In the genomic region with DNA sequence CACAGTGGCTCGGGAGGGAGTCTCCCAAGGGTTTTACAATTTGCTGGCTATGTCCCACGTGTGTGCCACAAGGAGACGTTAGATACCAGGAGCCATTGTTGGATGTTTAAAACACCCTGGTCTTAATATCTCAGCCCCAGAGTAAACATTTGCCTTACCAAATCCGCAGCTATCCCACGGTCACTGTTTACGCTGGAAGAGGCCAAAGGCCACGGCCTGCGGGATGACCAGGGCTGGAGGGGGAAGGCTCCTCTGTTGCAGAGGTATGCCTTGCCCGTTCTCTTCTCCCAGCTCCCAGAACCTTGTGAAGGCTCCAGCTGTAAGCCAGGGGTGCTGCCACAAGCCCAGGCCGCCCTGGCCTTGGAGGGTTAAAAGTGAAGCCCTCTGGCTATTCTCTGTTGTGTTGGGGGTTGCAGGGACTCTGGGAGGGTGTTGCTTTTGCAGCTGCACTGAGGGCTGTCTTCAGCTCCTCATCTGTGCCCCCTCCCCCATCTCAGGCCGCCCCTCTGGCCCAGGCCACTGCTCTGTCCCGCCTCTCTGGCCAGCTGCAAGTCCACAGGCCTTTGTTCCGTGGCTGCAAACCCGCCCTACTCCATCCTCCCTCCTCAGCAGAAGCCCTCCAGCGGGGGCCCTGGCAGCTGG, we compare ENCODE assay signal across 8 cellular contexts. TPM values are rescaled to one million over a fixed set of nuclear protein-coding genes. Genes with fewer than 3 reads are reported as not detected.
DNase-seq lines count a peak whose midpoint lies in the region; ATAC-seq, FAIRE-seq and TF ChIP-seq lines count a peak whose summit lies in the region.
"Had no signal": no experiment of that assay in that cellular context is flagged by ENCODE, and none has a peak within 500 bp of the region (broad histone marks: within the 10 kb centered on the region; RNA-seq: fewer than 3 reads in every experiment).

No MANE protein-coding gene starts in this region.

- H3K14ac ChIP-seq in H1 (ENCODE audit: insufficient read length) = no peak overlapping the region

- H3K27ac Mint-ChIP-seq in activated T-cell treated with anti-CD3 and anti-CD28 coated beads, Interleukin-2, amount 50 U/mL, for 72 hours = no peak overlapping the region

- H3K4me3 Mint-ChIP-seq in activated T-cell treated with anti-CD3 and anti-CD28 coated beads, Interleukin-2, amount 50 U/mL, for 72 hours = no peak overlapping the region

- H3K56ac ChIP-seq in H1 (replicated peaks; ENCODE audit: insufficient read length, low read depth, low read length) (no peak overlapping the region), mesendoderm (ENCODE audit: low read length) (peak overlapping the region; percentile 79)

- H3K4ac ChIP-seq in H1 (replicated peaks; ENCODE audit: insufficient read length, low read depth, low read length) (peak overlapping the region; percentile 35), mesendoderm (ENCODE audit: low read depth, low read length) (peak overlapping the region; percentile 58)

- peak overlapping the region; percentile 66; the same call in 1 of the 2 replicates for H2BK5ac ChIP-seq in H1 (ENCODE audit: low read depth, low read length)
- no peak overlapping the region for H2BK5ac ChIP-seq in mesendoderm (ENCODE audit: low read length)

- H3K23me2 ChIP-seq in H1 (ENCODE audit: low read depth, low read length) = peaks cover 21% of the 10 kb centered on the region

- no peak for FAIRE-seq in H1 (lab: Jason Lieb, UNC)
- no peak for FAIRE-seq in urothelium cell line (lab: Jason Lieb, UNC)
- FAIRE-seq: frontal cortex had no signal

- H3K27ac ChIP-seq in Peyer's patch (peak overlapping the region in 3 of 4 donors; percentile 17 to 87 (median 79)), H1 (ENCODE audit: low read depth, low read length) (no peak overlapping the region), mesendoderm (ENCODE audit: low read depth, low read length) (no peak overlapping the region), testis (peak overlapping the region; percentile 78 to 85)

- H2BK20ac ChIP-seq in H1 (ENCODE audit: low read length) = 0 out of 2 replicates have a peak overlapping the region, but pooled peaks have one; percentile 52

- peak overlapping the region; percentile 65 for H3K18ac ChIP-seq in H1 (ENCODE audit: extremely low read depth, low read length)
- peak overlapping the region; percentile 93 for H3K18ac ChIP-seq in mesendoderm (ENCODE audit: low read length)

- H3K9ac ChIP-seq in H1 (replicated peaks in 1 of 4; ENCODE audit: extremely low read depth in 1 of 4, low read depth in 3 of 4, low read length in 3 of 4) (no peak overlapping the region; a peak in 2 of 7 replicates), mesendoderm (ENCODE audit: low read length) (peak overlapping the region; percentile 42)

- H3K4me2 ChIP-seq in H1 (ENCODE audit: insufficient read depth in 1 of 2, low read depth in 2 of 2, low read length in 2 of 2) (peak overlapping the region; percentile 94 to 96), mesendoderm (ENCODE audit: low read length) (peak overlapping the region; percentile 12)

- H4K91ac ChIP-seq in H1 (replicated peaks; ENCODE audit: insufficient read length, low read length) = peak overlapping the region; percentile 18

- H3K79me2 ChIP-seq in H1 (ENCODE audit: control insufficient read depth in 1 of 2, insufficient read depth in 2 of 2, low read length in 2 of 2) (peaks cover 23 to 69% of the 10 kb centered on the region in 2 experiments), mesendoderm (ENCODE audit: control insufficient read depth, insufficient read depth, low read length) (peaks cover 39% of the 10 kb centered on the region)

- H3K4me1 ChIP-seq in Peyer's patch (peaks cover 5 to 54% (median 9%) of the 10 kb centered on the region in 4 donors), H1 (replicated peaks in 1 of 4; ENCODE audit: control insufficient read depth in 3 of 4, insufficient read depth in 4 of 4, low read length in 3 of 4) (peaks cover 27 to 51% (median 40%) of the 10 kb centered on the region in 4 experiments), mesendoderm (ENCODE audit: control insufficient read depth, low read depth, low read length) (peaks cover 32% of the 10 kb centered on the region), testis (peaks cover 35% of the 10 kb centered on the region)

- CTCF ChIA-PET in H1 (lab: Charles Lee; ENCODE audit: partially characterized antibody) = interaction anchor here (0.6 to 9.3 kb wide), 12 partner anchors 10 to 108 kb away, joined by 3 to 74 read pairs (median 5); no protein-coding TSS in a partner anchor

- peaks cover 9 to 14% of the 10 kb centered on the region in 2 experiments for H4K20me1 ChIP-seq in H1 (replicated peaks in 1 of 2; ENCODE audit: control insufficient read depth in 1 of 2, insufficient read depth in 2 of 2, low read length in 2 of 2)

- no peaks in the 10 kb centered on the region for H3K27me3 ChIP-seq in Peyer's patch
- no peaks in the 10 kb centered on the region for H3K27me3 ChIP-seq in H1 (replicated peaks in 1 of 4; ENCODE audit: control insufficient read depth in 3 of 4, extremely low read depth in 1 of 4, insufficient read depth in 3 of 4, low read length in 3 of 4)
- H3K27me3 ChIP-seq in mesendoderm (ENCODE audit: insufficient read depth, low read length, poor library complexity) = no peaks in the 10 kb centered on the region
- no peaks in the 10 kb centered on the region for H3K27me3 ChIP-seq in testis

- POLR2A ChIA-PET in H1 (lab: Charles Lee; ENCODE audit: partially characterized antibody) = interaction anchor here (1.0 to 7.8 kb wide), 8 partner anchors 9 to 202 kb away, joined by 3 to 102 read pairs (median 4); partner anchors contain the start of gene ZBTB1

- H2BK120ac ChIP-seq in H1 (replicated peaks; ENCODE audit: low read depth, low read length) = peak overlapping the region; percentile 41
- H2BK120ac ChIP-seq in mesendoderm (ENCODE audit: low read depth, low read length) = peak overlapping the region; percentile 1

- peak in 1 of 3 donors; percentile 44 for DNase-seq in Peyer's patch
- DNase-seq in H1 (ENCODE audit: low read depth in 1 of 2, low spot score in 2 of 2) = no peak
- peak; percentile 71 for DNase-seq in mesendoderm
- peak; percentile 46 for DNase-seq in testis
- DNase-seq in NCI-H2196 treated with DMSO at 0.1 percent for 48 hours (lab: John Stamatoyannopoulos, UW; ENCODE audit: unreplicated experiment) = no peak
- DNase-seq in urothelium cell line (ENCODE audit: low spot score) = no peak
- no peak for DNase-seq in activated T-cell treated with anti-CD3 and anti-CD28 coated beads, Interleukin-2, amount 50 U/mL, for 72 hours

- peaks cover 44% of the 10 kb centered on the region for H3K27me3 Mint-ChIP-seq in activated T-cell treated with anti-CD3 and anti-CD28 coated beads, Interleukin-2, amount 50 U/mL, for 72 hours (ENCODE audit: low read depth)

- no peak for TF ChIP-seq EP300 in H1 (IDR thresholded peaks at IDR 0.05; ENCODE audit: borderline replicate concordance in 1 of 2, low read depth in 2 of 2, low read length in 2 of 2)

- H4K5ac ChIP-seq in H1 (ENCODE audit: insufficient read length, low read depth, low read length) (no peak overlapping the region), mesendoderm (ENCODE audit: low read length) (no peak overlapping the region)

- no peaks in the 10 kb centered on the region for H3K9me3 ChIP-seq in Peyer's patch
- no peaks in the 10 kb centered on the region for H3K9me3 ChIP-seq in H1 (ENCODE audit: insufficient read depth in 2 of 2, low read depth in 1 of 2, low read length in 1 of 2)
- no peaks in the 10 kb centered on the region for H3K9me3 ChIP-seq in testis

- H3K36me3 ChIP-seq in Peyer's patch = no peaks in the 10 kb centered on the region
- H3K36me3 ChIP-seq in H1 (ENCODE audit: control insufficient read depth in 2 of 4, insufficient read depth in 4 of 4, low read length in 3 of 4) = peaks cover 0 to 6% (median 0%) of the 10 kb centered on the region in 4 experiments; a peak in 1 of 8 replicates
- no peaks in the 10 kb centered on the region for H3K36me3 ChIP-seq in mesendoderm (ENCODE audit: control insufficient read depth, insufficient read depth, low read length)
- H3K36me3 ChIP-seq in testis (ENCODE audit: low read depth, missing control alignments) = no peaks in the 10 kb centered on the region

- TF ChIP-seq CTCF in Peyer's patch (IDR thresholded peaks at IDR 0.05) (no peak), H1 (IDR thresholded peaks at IDR 0.05; ENCODE audit: control extremely low read depth in 1 of 3, insufficient read depth in 1 of 3, low read depth in 1 of 3, low read length in 3 of 3) (no peak), testis (IDR thresholded peaks at IDR 0.05) (no peak)

- ATAC-seq in activated T-cell treated with anti-CD3 and anti-CD28 coated beads, Interleukin-2, amount 50 U/mL, for 72 hours (replicated peaks in 1 of 2) = no peak

- H3K23ac ChIP-seq in H1 (ENCODE audit: insufficient read length) (no peak overlapping the region), mesendoderm (ENCODE audit: low read length) (no peak overlapping the region)

- no peak for TF ChIP-seq RAD21 in H1 (IDR thresholded peaks at IDR 0.05 in 1 of 2, conservative IDR thresholded peaks at IDR 0.05 in 1 of 2; ENCODE audit: low read depth in 2 of 2, low read length in 2 of 2)

- intact Hi-C loops in testis (cut with DNase I; ENCODE audit: low total_unique reads) = no loop called here

- H2AFZ ChIP-seq in H1 (ENCODE audit: low read length) = no peak overlapping the region

- H3K4me3 ChIP-seq in Peyer's patch (peak overlapping the region in 1 of 4 donors; percentile 95), H1 (ENCODE audit: extremely low read depth in 1 of 4, insufficient read depth in 2 of 4, low read depth in 3 of 4, low read length in 4 of 4) (peak overlapping the region in 3 of 4 experiments; percentile 9 to 80 (median 24); a peak in 6 of 8 replicates), mesendoderm (ENCODE audit: low read length) (no peak overlapping the region), testis (no peak overlapping the region)

- H2BK15ac ChIP-seq in H1 (ENCODE audit: low read length) = 0 out of 2 replicates have a peak overlapping the region, but pooled peaks have one; percentile 14
- no peak overlapping the region for H2BK15ac ChIP-seq in mesendoderm (replicated peaks; ENCODE audit: low read depth)

- peaks cover 0 to 1% of the 10 kb centered on the region in 2 donors for H3K36me3 Mint-ChIP-seq in activated T-cell treated with anti-CD3 and anti-CD28 coated beads, Interleukin-2, amount 50 U/mL, for 72 hours (ENCODE audit: insufficient read depth in 2 of 2)

- peaks cover 37% of the 10 kb centered on the region for H3K4me1 Mint-ChIP-seq in activated T-cell treated with anti-CD3 and anti-CD28 coated beads, Interleukin-2, amount 50 U/mL, for 72 hours (ENCODE audit: low read depth)

- H2AK5ac ChIP-seq in H1 (ENCODE audit: low read depth, low read length) = no peak overlapping the region
- no peak overlapping the region for H2AK5ac ChIP-seq in mesendoderm (ENCODE audit: low read length)

- H3K9me3 Mint-ChIP-seq in activated T-cell treated with anti-CD3 and anti-CD28 coated beads, Interleukin-2, amount 50 U/mL, for 72 hours = no peaks in the 10 kb centered on the region

- H4K8ac ChIP-seq in H1 (ENCODE audit: extremely low read depth, insufficient read depth, low read length) (no peak overlapping the region), mesendoderm (ENCODE audit: low read depth, low read length) (no peak overlapping the region)

- peak overlapping the region; percentile 0; the same call in 1 of the 2 replicates for H2BK12ac ChIP-seq in H1 (ENCODE audit: low read depth, low read length)

- TF ChIP-seq POLR2A in Peyer's patch (IDR thresholded peaks at IDR 0.05) (no peak), H1 (IDR thresholded peaks at IDR 0.05; ENCODE audit: control extremely low read depth in 1 of 2, low read depth in 2 of 2, low read length in 2 of 2) (no peak), testis (IDR thresholded peaks at IDR 0.05) (no peak)

- WGBS in H1 (ENCODE audit: extremely low coverage in 1 of 2, insufficient coverage in 1 of 2, insufficient read length in 1 of 2, insufficient replicate concordance in 2 of 2, low coverage in 1 of 2, low lambda C conversion rate in 2 of 2, missing lambda C conversion rate in 1 of 2), 2 experiments = 21% methylated on average over 15 of the region's 15 CpGs; no CpG with 5 or more reads in 1 of the 2 experiments
- no CpG with 5 or more reads among the region's 15 CpGs for WGBS in mesendoderm (ENCODE audit: extremely low coverage, insufficient coverage, low lambda C conversion rate)
- WGBS in testis, 2 donors = 45 to 60% methylated on average over 14 to 15 of the region's 15 CpGs

- peaks cover 17% of the 10 kb centered on the region; the same call in 1 of the 2 replicates for H3K79me1 ChIP-seq in H1 (ENCODE audit: low read depth, low read length)
- peaks cover 13% of the 10 kb centered on the region for H3K79me1 ChIP-seq in mesendoderm (ENCODE audit: low read length)

RNA-seq across cellular contexts. Expression of gene PLEKHG3, which starts 2.4 kb away (rescaled TPM):
- total RNA-seq in Peyer's patch (10 to 100 TPM; 18.2 to 45.5 (median 31.5) TPM), testis (10 to 100 TPM; 20.1 to 20.6 TPM)
- 89.1 and 90.6 TPM in 2 replicates for total RNA-seq in H1 (2021; fragmentation: NEBNext Ultra II Directional; extraction: Animal tissue kit (Norgen Biotek cat#: 25700))
- polyA plus RNA-seq in H1 (2011; rRNA removed) (43.4 and 52.2 TPM in 2 replicates), testis (ENCODE audit: insufficient read depth, low read depth, low replicate concordance) (21.6 TPM)
- 47.9 TPM for polyA plus RNA-seq in H1 (2011; cell fraction: cytosol; rRNA removed)
- 122 TPM for polyA plus RNA-seq in H1 (2011; cell fraction: nucleus; rRNA removed)
- 38.4 to 58.9 TPM (median 52.0 TPM) in 4 replicates for polyA plus RNA-seq in H1 (2012, experiment 1 of 2)
- 33.1 TPM for polyA plus RNA-seq in H1 (2012, experiment 2 of 2)
- polyA plus RNA-seq in H1 (2013, experiment 1 of 2) = 25.1 TPM
- 24.3 TPM for polyA plus RNA-seq in H1 (2013, experiment 2 of 2)
- 67.8 and 88.3 TPM in 2 replicates for polyA minus RNA-seq in H1 (2011; rRNA and poly(A)+ RNA removed)
- polyA minus RNA-seq in H1 (2011; cell fraction: cytosol; rRNA and poly(A)+ RNA removed) = 45.6 TPM
- polyA minus RNA-seq in H1 (2011; cell fraction: nucleus; rRNA and poly(A)+ RNA removed) = 80.2 TPM
- 20.7 TPM for polyA plus RNA-seq in mesendoderm (2013, experiment 1 of 2)
- polyA plus RNA-seq in mesendoderm (2013, experiment 2 of 2) = 21.8 TPM
- total RNA-seq in activated T-cell treated with anti-CD3 and anti-CD28 coated beads, Interleukin-2, amount 50 U/mL, for 72 hours = 1 to 10 TPM; 2.4 to 8.8 TPM

Comparison
In these comparisons a context has a peak if more than half of its experiments do, and no peak if none do; other contexts are left out.
1. DNase-seq: peak in mesendoderm (single experiment) and testis (single experiment); none in H1 (0 of 2), NCI-H2196 treated with DMSO at 0.1 percent for 48 hours (single experiment), urothelium cell line (single experiment) and activated T-cell treated with anti-CD3 and anti-CD28 coated beads, Interleukin-2, amount 50 U/mL, for 72 hours (0 of 2).
2. H3K27ac ChIP-seq: peak in Peyer's patch (3 of 4) and testis (2 of 2); none in H1 (single experiment) and mesendoderm (single experiment).
3. H3K4me3 ChIP-seq: peak in H1 (3 of 4); none in mesendoderm (single experiment) and testis (0 of 2).